Comparison of ENCODE assay signal across 32 cellular contexts in genomic region chr3:58681863-58682262, GRCh38. TPM values are rescaled to one million over a fixed set of nuclear protein-coding genes. Genes with fewer than 3 reads are reported as not detected.
"Had no signal": no experiment of that assay in that cellular context is flagged by ENCODE, and none has a peak within 500 bp of the region (broad histone marks: within the 10 kb centered on the region; RNA-seq: fewer than 3 reads in every experiment).

No MANE protein-coding gene starts in this region.

- H3K27ac ChIP-seq: left lung, lower lobe of right lung, neural progenitor cell, ovary, right atrium auricular region, right lobe of liver, stomach, testis, thyroid gland, upper lobe of right lung had no signal

- H3K27ac Mint-ChIP-seq: naive B cell; natural killer cell; nephron progenitor cell; neural progenitor cell; progenitor cell of endocrine pancreas; stimulated activated naive B cell treated with anti-CD40 and anti-IgM and Interleukin-4, amounts not matched to agents 10 μg/mL and 1 μg/mL and 100 μg/mL, for 72 hours had no signal

- H3K9ac ChIP-seq: neural progenitor cell had no signal

- H3K9me3 ChIP-seq: left lung, lower lobe of right lung, ovary, right atrium auricular region, right lobe of liver, stomach, testis, thyroid gland, upper lobe of right lung had no signal

- DNase-seq: hippocampal formation; kidney glomerular epithelial cell; left cardiac atrium; left lung; lower lobe of right lung; mammary epithelial cell; mesenchymal stem cell; naive B cell; natural killer cell; nephron progenitor cell; ovary; right lobe of liver; stimulated activated CD4-positive, alpha-beta T cell treated with anti-CD3 and anti-CD28 coated beads, Interleukin-1b, Interleukin-23, amount 100 ng/mL, for 48 hours; stimulated activated CD4-positive, alpha-beta T cell treated with anti-CD3 and anti-CD28 coated beads, Interleukin-2, amount 100 ng/mL, for 48 hours; stimulated activated CD4-positive, alpha-beta T cell treated with anti-CD3 and anti-CD28 coated beads, Interleukin-4, amount 100 ng/mL, for 4 hours; stimulated activated CD8-positive, alpha-beta memory T cell treated with anti-CD3 and anti-CD28 coated beads, Interleukin-4, amount 100 ng/mL, for 48 hours; stimulated activated naive B cell treated with anti-CD40 and anti-IgM and Interleukin-4, amounts not matched to agents 10 μg/mL and 1 μg/mL and 100 μg/mL, for 72 hours; stimulated activated naive CD8-positive, alpha-beta T cell treated with anti-CD3 and anti-CD28 coated beads, Interleukin-15, Interleukin-2, amounts not matched to agents 100 U/mL and 50 U/mL, for 24 hours; stomach; testis; thyroid gland; trophoblast cell; upper lobe of right lung had no signal

- H3K9me3 Mint-ChIP-seq: natural killer cell had no signal

- H3K36me3 Mint-ChIP-seq: naive B cell; natural killer cell; neural progenitor cell; stimulated activated naive B cell treated with anti-CD40 and anti-IgM and Interleukin-4, amounts not matched to agents 10 μg/mL and 1 μg/mL and 100 μg/mL, for 72 hours had no signal

- H3K36me3 ChIP-seq: left lung, lower lobe of right lung, neural progenitor cell, ovary, right atrium auricular region, right lobe of liver, stomach, thyroid gland, upper lobe of right lung had no signal

- H3K4me1 Mint-ChIP-seq: natural killer cell, neural progenitor cell had no signal

- ATAC-seq: left cardiac atrium; left lung; lower lobe of right lung; natural killer cell; right lobe of liver; stimulated activated naive CD8-positive, alpha-beta T cell treated with anti-CD3 and anti-CD28 coated beads, Interleukin-15, Interleukin-2, amounts not matched to agents 100 U/mL and 50 U/mL, for 24 hours; upper lobe of right lung had no signal

- H3K4me1 ChIP-seq: left lung, lower lobe of right lung, neural progenitor cell, right atrium auricular region, right lobe of liver, stomach, testis, thyroid gland, upper lobe of right lung had no signal

- H3K4me3 Mint-ChIP-seq: naive B cell; natural killer cell; nephron progenitor cell; neural progenitor cell; stimulated activated naive B cell treated with anti-CD40 and anti-IgM and Interleukin-4, amounts not matched to agents 10 μg/mL and 1 μg/mL and 100 μg/mL, for 72 hours had no signal

- H2AFZ ChIP-seq: neural progenitor cell had no signal

- H3K4me2 ChIP-seq: neural progenitor cell, smooth muscle cell had no signal

- H3K27me3 ChIP-seq: left lung, neural progenitor cell, ovary, right atrium auricular region, right lobe of liver, stomach, testis, thyroid gland, upper lobe of right lung had no signal

- FAIRE-seq: keratinocyte, urothelium cell line had no signal

- H3K4me3 ChIP-seq: left lung, lower lobe of right lung, neural progenitor cell, ovary, right atrium auricular region, right lobe of liver, smooth muscle cell, stomach, testis, thyroid gland, upper lobe of right lung had no signal

RNA-seq across cellular contexts. Expression of gene FAM3D, which starts 15.3 kb away (rescaled TPM):
- total RNA-seq: left cardiac atrium, liver, mammary epithelial cell, natural killer cell, progenitor cell of endocrine pancreas, renal cortical epithelial cell, right atrium auricular region, right lobe of liver, skeletal muscle tissue had no signal
- polyA plus RNA-seq: keratinocyte, mammary epithelial cell, ovary had no signal
